In the genomic region with DNA sequence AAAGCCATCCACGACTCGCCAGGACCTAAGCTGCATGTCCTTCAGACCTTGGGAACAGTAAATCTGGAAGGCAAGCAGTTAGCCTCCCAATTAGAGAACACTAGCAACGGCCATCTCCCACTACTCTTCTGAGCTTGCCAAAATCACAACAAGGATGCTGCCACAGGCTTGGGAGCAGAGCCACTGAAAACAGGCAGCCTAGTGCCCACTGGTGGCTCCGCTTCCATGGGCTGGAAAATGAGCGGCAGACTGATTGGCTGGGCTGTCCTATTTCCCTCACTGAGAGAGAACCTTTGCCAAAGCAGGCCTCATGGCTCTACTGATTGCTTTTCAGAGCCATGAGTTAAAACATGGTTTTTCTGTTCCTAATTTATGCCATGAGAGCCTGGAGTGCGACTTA, we compare ENCODE assay signal across 14 cellular contexts.
A peak's percentile ranks its signal among the peaks of the same experiment; 100 is the strongest.
DNase-seq lines count a peak whose midpoint lies in the region; ATAC-seq and TF ChIP-seq lines count a peak whose summit lies in the region.
"Had no signal": no experiment of that assay in that cellular context is flagged by ENCODE, and none has a peak within 500 bp of the region (broad histone marks: within the 10 kb centered on the region; RNA-seq: fewer than 3 reads in every experiment).

No MANE protein-coding gene starts in this region.

- peak overlapping the region; percentile 17 for H3K27ac Mint-ChIP-seq in mesothelial cell of epicardium
- no peak overlapping the region for H3K27ac Mint-ChIP-seq in activated naive CD4-positive, alpha-beta T cell treated with anti-CD3 and anti-CD28 coated beads, Interleukin-2, amount 10 ng/mL, durations not matched to agents 7 days and 5 days
- H3K27ac Mint-ChIP-seq: activated CD4-positive, alpha-beta memory T cell treated with anti-CD3 and anti-CD28 coated beads for 36 hours; type B pancreatic cell had no signal

- ATAC-seq in SK-N-SH treated with all-trans-retinoic acid at 6 μM for 48 hours (peak; percentile 55), HG03280 (IDR thresholded peaks at IDR 0.05; ENCODE audit: unreplicated experiment) (no peak), GM18502 (IDR thresholded peaks at IDR 0.05; ENCODE audit: poor library complexity, unreplicated experiment) (no peak), GM21360 (IDR thresholded peaks at IDR 0.05; ENCODE audit: unreplicated experiment) (no peak)

- CTCF ChIA-PET in activated naive CD4-positive, alpha-beta T cell treated with anti-CD3 and anti-CD28 coated beads, Interleukin-2, amount 10 ng/mL, durations not matched to agents 7 days and 5 days (lab: Charles Lee), result no interaction called here

- H3K4me1 Mint-ChIP-seq in mesothelial cell of epicardium, result peaks cover 11% of the 10 kb centered on the region
- H3K4me1 Mint-ChIP-seq in activated naive CD4-positive, alpha-beta T cell treated with anti-CD3 and anti-CD28 coated beads, Interleukin-2, amount 10 ng/mL, durations not matched to agents 7 days and 5 days, result no peaks in the 10 kb centered on the region

- TF ChIP-seq CTCF in fibroblast of pulmonary artery (IDR thresholded peaks at IDR 0.05; ENCODE audit: low read length, missing control alignments) (peak; percentile 20), mesothelial cell of epicardium (IDR thresholded peaks at IDR 0.05; ENCODE audit: unreplicated experiment) (no peak)

- no peak overlapping the region for H3K4me3 ChIP-seq in fibroblast of pulmonary artery (replicated peaks; ENCODE audit: low read depth, low read length)

- H3K27me3 Mint-ChIP-seq in mesothelial cell of epicardium (ENCODE audit: low read depth), result peaks cover 4% of the 10 kb centered on the region
- peaks cover 4% of the 10 kb centered on the region for H3K27me3 Mint-ChIP-seq in activated naive CD4-positive, alpha-beta T cell treated with anti-CD3 and anti-CD28 coated beads, Interleukin-2, amount 10 ng/mL, durations not matched to agents 7 days and 5 days
- H3K27me3 Mint-ChIP-seq: activated CD4-positive, alpha-beta memory T cell treated with anti-CD3 and anti-CD28 coated beads for 36 hours had no signal

- H3K36me3 Mint-ChIP-seq in mesothelial cell of epicardium, result no peaks in the 10 kb centered on the region
- no peaks in the 10 kb centered on the region for H3K36me3 Mint-ChIP-seq in activated naive CD4-positive, alpha-beta T cell treated with anti-CD3 and anti-CD28 coated beads, Interleukin-2, amount 10 ng/mL, durations not matched to agents 7 days and 5 days
- H3K36me3 Mint-ChIP-seq: activated CD4-positive, alpha-beta memory T cell treated with anti-CD3 and anti-CD28 coated beads for 36 hours had no signal

- no peak overlapping the region for H3K4me3 Mint-ChIP-seq in mesothelial cell of epicardium
- no peak overlapping the region for H3K4me3 Mint-ChIP-seq in activated naive CD4-positive, alpha-beta T cell treated with anti-CD3 and anti-CD28 coated beads, Interleukin-2, amount 10 ng/mL, durations not matched to agents 7 days and 5 days
- H3K4me3 Mint-ChIP-seq: activated CD4-positive, alpha-beta memory T cell treated with anti-CD3 and anti-CD28 coated beads for 36 hours; type B pancreatic cell had no signal

- DNase-seq in AG20443 (ENCODE audit: low spot score), result peak; percentile 16
- DNase-seq in fibroblast of pulmonary artery (ENCODE audit: low read depth), result no peak
- DNase-seq in mesothelial cell of epicardium (ENCODE audit: low spot score in 2 of 2, unreplicated experiment in 2 of 2), result no peak
- DNase-seq in activated naive CD4-positive, alpha-beta T cell treated with anti-CD3 and anti-CD28 coated beads, Interleukin-2, amount 10 ng/mL, durations not matched to agents 7 days and 5 days, result no peak
- DNase-seq: activated CD4-positive, alpha-beta memory T cell treated with anti-CD3 and anti-CD28 coated beads for 36 hours; cortex of kidney; erythroblast; NCI-H2171; stimulated activated CD4-positive, alpha-beta T cell treated with anti-CD3 and anti-CD28 coated beads, Interleukin-4, amount 100 ng/mL, for 4 hours had no signal

- peaks cover 13% of the 10 kb centered on the region for H3K9me3 Mint-ChIP-seq in mesothelial cell of epicardium
- no peaks in the 10 kb centered on the region for H3K9me3 Mint-ChIP-seq in activated naive CD4-positive, alpha-beta T cell treated with anti-CD3 and anti-CD28 coated beads, Interleukin-2, amount 10 ng/mL, durations not matched to agents 7 days and 5 days
- H3K9me3 Mint-ChIP-seq: activated CD4-positive, alpha-beta memory T cell treated with anti-CD3 and anti-CD28 coated beads for 36 hours; type B pancreatic cell had no signal

TF ChIP-seq in SK-N-SH treated with all-trans-retinoic acid at 6 μM for 48 hours, 23 proteins besides CTCF, POLR2A, EP300 and RAD21:
- TF ChIP-seq CREB5 (CRISPR knock-in tag; IDR thresholded peaks at IDR 0.05; ENCODE audit: low read depth) (no peak), ZNF8 (CRISPR knock-in tag; IDR thresholded peaks at IDR 0.05) (no peak), ZFP3 (CRISPR knock-in tag; IDR thresholded peaks at IDR 0.05) (no peak), CSDC2 (CRISPR knock-in tag; IDR thresholded peaks at IDR 0.05) (no peak), POU6F1 (CRISPR knock-in tag; IDR thresholded peaks at IDR 0.05; ENCODE audit: borderline replicate concordance, low read depth) (no peak), ZNF565 (CRISPR knock-in tag; conservative IDR thresholded peaks at IDR 0.05; ENCODE audit: low read depth) (no peak), TCF4 (CRISPR knock-in tag; IDR thresholded peaks at IDR 0.05; ENCODE audit: borderline replicate concordance) (no peak), ZNF70 (CRISPR knock-in tag; IDR thresholded peaks at IDR 0.05) (no peak), ZFP30 (CRISPR knock-in tag; IDR thresholded peaks at IDR 0.05) (no peak), BACH2 (CRISPR knock-in tag; IDR thresholded peaks at IDR 0.05; ENCODE audit: borderline replicate concordance) (no peak), RARB (CRISPR knock-in tag; IDR thresholded peaks at IDR 0.05) (no peak), PPARA (CRISPR knock-in tag; IDR thresholded peaks at IDR 0.05; ENCODE audit: borderline replicate concordance) (no peak), ARNTL (CRISPR knock-in tag; IDR thresholded peaks at IDR 0.05; ENCODE audit: borderline replicate concordance, low read depth) (no peak)
